In genomic region chr18:48217306-48218250, GRCh38 we compare ENCODE assay signal across 13 cellular contexts.
"Had no signal": no experiment of that assay in that cellular context is flagged by ENCODE, and none has a peak within 500 bp of the region (broad histone marks: within the 10 kb centered on the region; RNA-seq: fewer than 3 reads in every experiment).

No MANE protein-coding gene starts in this region.

- H3K27me3 Mint-ChIP-seq: activated naive CD8-positive, alpha-beta T cell treated with anti-CD3 and anti-CD28 coated beads for 36 hours had no signal

- H3K27ac ChIP-seq: neutrophil had no signal

- H3K9me3 ChIP-seq: neutrophil had no signal

- H3K27ac Mint-ChIP-seq: activated naive CD8-positive, alpha-beta T cell treated with anti-CD3 and anti-CD28 coated beads for 36 hours had no signal

- H3K9me3 Mint-ChIP-seq: activated naive CD8-positive, alpha-beta T cell treated with anti-CD3 and anti-CD28 coated beads for 36 hours had no signal

- DNase-seq: activated CD4-positive, alpha-beta T cell treated with anti-CD3 and anti-CD28 coated beads, Interleukin-2, amount 50 U/mL, for 48 hours; activated CD4-positive, CD25-positive, alpha-beta regulatory T cell treated with anti-CD3 and anti-CD28 coated beads, Interleukin-2, amount 50 U/mL, for 72 hours; activated gamma-delta T cell; activated naive CD8-positive, alpha-beta T cell treated with anti-CD3 and anti-CD28 coated beads for 36 hours; activated T-cell treated with anti-CD3 and anti-CD28 coated beads, Interleukin-2, amount 50 U/mL, for 48 hours; anterior cingulate cortex; foreskin melanocyte; islet precursor cell; retina; small intestine; T-helper 2 cell; trophoblast cell had no signal

- H3K4me3 Mint-ChIP-seq: activated naive CD8-positive, alpha-beta T cell treated with anti-CD3 and anti-CD28 coated beads for 36 hours had no signal

- H3K4me1 Mint-ChIP-seq: activated naive CD8-positive, alpha-beta T cell treated with anti-CD3 and anti-CD28 coated beads for 36 hours had no signal

- H3K36me3 ChIP-seq: neutrophil had no signal

- H3K36me3 Mint-ChIP-seq: activated naive CD8-positive, alpha-beta T cell treated with anti-CD3 and anti-CD28 coated beads for 36 hours had no signal
